Comparison of ENCODE assay signal across 10 cellular contexts in the genomic region with DNA sequence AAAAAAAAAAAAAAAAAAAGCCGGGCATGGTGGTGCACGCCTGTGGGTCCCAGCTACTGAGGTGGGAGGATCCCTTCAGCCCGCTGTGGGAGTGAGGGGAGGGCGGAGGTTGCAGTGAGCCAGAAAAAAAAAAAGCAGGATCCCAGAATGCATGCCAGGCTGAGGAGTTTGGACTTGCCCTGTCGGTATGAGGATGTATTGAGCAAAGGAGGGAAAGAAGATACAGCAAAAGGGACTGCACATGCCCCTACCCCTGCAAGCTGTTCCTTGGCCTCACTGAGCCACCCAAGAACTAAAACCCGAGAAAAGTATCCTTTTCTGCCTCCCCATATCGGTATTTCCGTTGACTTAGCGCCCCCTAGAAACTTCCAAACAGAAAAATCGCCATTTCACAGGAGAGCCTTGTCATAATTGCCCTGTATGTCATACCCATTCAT. TPM values are rescaled to one million over a fixed set of nuclear protein-coding genes. Genes with fewer than 3 reads are reported as not detected.
A peak's percentile ranks its signal among the peaks of the same experiment; 100 is the strongest.
DNase-seq lines count a peak whose midpoint lies in the region; ATAC-seq and TF ChIP-seq lines count a peak whose summit lies in the region.
"Had no signal": no experiment of that assay in that cellular context is flagged by ENCODE, and none has a peak within 500 bp of the region (broad histone marks: within the 10 kb centered on the region; RNA-seq: fewer than 3 reads in every experiment).

No MANE protein-coding gene starts in this region.

- peaks cover 3% of the 10 kb centered on the region; the same call in 1 of the 2 replicates for H3K4me1 ChIP-seq in BE2C

- H3K36me3 ChIP-seq in BE2C, result peaks cover 22% of the 10 kb centered on the region

- H3K27ac Mint-ChIP-seq in T-cell, result peak overlapping the region; percentile 52 to 55

- no peak overlapping the region for H3K4me3 ChIP-seq in BE2C (ENCODE audit: low read depth, low read length)
- H3K4me3 ChIP-seq: mucosa of descending colon had no signal

- CTCF ChIA-PET in T-cell (lab: Charles Lee), result interaction anchor here (0.6 to 1.3 kb wide), 5 partner anchors 11 to 122 kb away, joined by 3 to 4 read pairs (median 3); partner anchors contain the start of gene NAXE (in 1 of the 2)

- no peaks in the 10 kb centered on the region for H3K9me3 ChIP-seq in BE2C
- H3K9me3 ChIP-seq: HAP-1, mucosa of descending colon had no signal

- peak overlapping the region; percentile 28 to 99 (median 51) for H3K4me3 Mint-ChIP-seq in T-cell

- ATAC-seq in T-cell (replicated peaks in 1 of 4) (no peak), GM21825 (IDR thresholded peaks at IDR 0.05; ENCODE audit: unreplicated experiment) (no peak), HG03565 (IDR thresholded peaks at IDR 0.05; ENCODE audit: unreplicated experiment) (no peak)

- no peak for DNase-seq in BE2C
- no peak for DNase-seq in GM13977 (ENCODE audit: low spot score)
- DNase-seq in T-cell, result no peak
- DNase-seq in germinal center (ENCODE audit: low spot score), result peak; percentile 36
- no peak for DNase-seq in DMS153 (lab: John Stamatoyannopoulos, UW)
- no peak for DNase-seq in cortex of kidney (lab: John Stamatoyannopoulos, UW)

- no peaks in the 10 kb centered on the region for H3K27me3 Mint-ChIP-seq in T-cell

- no peaks in the 10 kb centered on the region for H3K27me3 ChIP-seq in BE2C

- in situ Hi-C loops in GM13977 (cut with MboI; ENCODE audit: low pct_unique_long_range_greater_than_20kb, low sequenced_read_pairs, unreplicated experiment), result loop anchor here (10.0 kb wide), 1 partner anchor 148 kb away; no protein-coding TSS in a partner anchor

- POLR2A ChIA-PET in T-cell (lab: Charles Lee), result no interaction called here

- H3K4me1 Mint-ChIP-seq in T-cell, result peaks cover 26 to 37% (median 35%) of the 10 kb centered on the region in 3 donors

- H3K9me3 Mint-ChIP-seq in T-cell, result no peaks in the 10 kb centered on the region

- TF ChIP-seq CTCF in BE2C (IDR thresholded peaks at IDR 0.05; ENCODE audit: low read depth, low read length) (peak; percentile 70), GM13977 (IDR thresholded peaks at IDR 0.05; ENCODE audit: extremely low read depth, insufficient read depth, missing control alignments) (peak; percentile 39)

- peaks cover 9% of the 10 kb centered on the region for H3K36me3 Mint-ChIP-seq in T-cell

RNA-seq across cellular contexts. Expression of gene GPATCH4, which starts 1.3 kb away (rescaled TPM):
- polyA plus RNA-seq in BE2C (2012; ENCODE audit: insufficient read depth, insufficient read length, low read depth), result 162 TPM
- 10 to 100 TPM; 34.3 to 41.6 (median 40.6) TPM for total RNA-seq in T-cell

RNA-seq across cellular contexts. Expression of gene NAXE, which starts 11.0 kb away (rescaled TPM):
- 121 TPM for polyA plus RNA-seq in BE2C (2012; ENCODE audit: insufficient read depth, insufficient read length, low read depth)
- 10 to 100 TPM; 32.4 to 47.7 (median 41.7) TPM for total RNA-seq in T-cell

RNA-seq across cellular contexts. Expression of gene HAPLN2, which starts 16.6 kb away (rescaled TPM):
- 0.86 TPM for polyA plus RNA-seq in BE2C (2012; ENCODE audit: insufficient read depth, insufficient read length, low read depth)
- total RNA-seq in T-cell, result under 1 TPM in 1 of 5 donors, not detected in 4; 0.33 TPM

RNA-seq across cellular contexts. Expression of gene TTC24, which starts 23.1 kb away (rescaled TPM):
- polyA plus RNA-seq in BE2C (2012; ENCODE audit: insufficient read depth, insufficient read length, low read depth), result not detected
- total RNA-seq in T-cell, result 10 to 100 TPM in 4 of 5 donors, 1 to 10 TPM in 1; 9.9 to 43.6 (median 16.4) TPM

RNA-seq across cellular contexts. Expression of gene IQGAP3, which starts 30.2 kb away (rescaled TPM):
- polyA plus RNA-seq in BE2C (2012; ENCODE audit: insufficient read depth, insufficient read length, low read depth), result 2.5 TPM
- total RNA-seq in T-cell, result under 1 TPM in 4 of 5 donors, not detected in 1; 0.13 to 0.19 (median 0.18) TPM
